ENCODE assay signal across 1 cellular context in the genomic region with DNA sequence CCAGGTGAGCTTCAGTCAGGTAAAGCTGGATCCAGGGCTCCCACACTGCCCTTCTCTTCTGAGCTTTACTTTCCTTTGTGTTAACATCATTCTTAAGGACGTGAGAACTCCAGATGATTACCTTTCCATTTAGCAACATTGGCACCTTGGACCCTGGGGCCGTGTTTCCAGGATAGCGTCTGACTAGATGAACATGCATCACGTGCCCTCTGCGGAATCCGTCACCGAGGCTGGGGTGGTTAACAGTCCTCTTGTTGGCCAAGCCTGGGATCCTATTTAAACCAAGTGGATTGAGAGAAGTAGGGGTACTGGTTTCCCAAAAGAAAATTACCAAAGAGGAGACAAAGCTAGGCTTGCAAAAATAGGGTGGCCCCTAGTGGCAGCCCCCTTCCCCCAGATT.
TF ChIP-seq lines count a peak whose summit lies in the region.

No MANE protein-coding gene starts in this region.

TF ChIP-seq in GM23338, 12 proteins besides CTCF, POLR2A, EP300 and RAD21 (continued from another document):
- TF ChIP-seq, protein P1, sequence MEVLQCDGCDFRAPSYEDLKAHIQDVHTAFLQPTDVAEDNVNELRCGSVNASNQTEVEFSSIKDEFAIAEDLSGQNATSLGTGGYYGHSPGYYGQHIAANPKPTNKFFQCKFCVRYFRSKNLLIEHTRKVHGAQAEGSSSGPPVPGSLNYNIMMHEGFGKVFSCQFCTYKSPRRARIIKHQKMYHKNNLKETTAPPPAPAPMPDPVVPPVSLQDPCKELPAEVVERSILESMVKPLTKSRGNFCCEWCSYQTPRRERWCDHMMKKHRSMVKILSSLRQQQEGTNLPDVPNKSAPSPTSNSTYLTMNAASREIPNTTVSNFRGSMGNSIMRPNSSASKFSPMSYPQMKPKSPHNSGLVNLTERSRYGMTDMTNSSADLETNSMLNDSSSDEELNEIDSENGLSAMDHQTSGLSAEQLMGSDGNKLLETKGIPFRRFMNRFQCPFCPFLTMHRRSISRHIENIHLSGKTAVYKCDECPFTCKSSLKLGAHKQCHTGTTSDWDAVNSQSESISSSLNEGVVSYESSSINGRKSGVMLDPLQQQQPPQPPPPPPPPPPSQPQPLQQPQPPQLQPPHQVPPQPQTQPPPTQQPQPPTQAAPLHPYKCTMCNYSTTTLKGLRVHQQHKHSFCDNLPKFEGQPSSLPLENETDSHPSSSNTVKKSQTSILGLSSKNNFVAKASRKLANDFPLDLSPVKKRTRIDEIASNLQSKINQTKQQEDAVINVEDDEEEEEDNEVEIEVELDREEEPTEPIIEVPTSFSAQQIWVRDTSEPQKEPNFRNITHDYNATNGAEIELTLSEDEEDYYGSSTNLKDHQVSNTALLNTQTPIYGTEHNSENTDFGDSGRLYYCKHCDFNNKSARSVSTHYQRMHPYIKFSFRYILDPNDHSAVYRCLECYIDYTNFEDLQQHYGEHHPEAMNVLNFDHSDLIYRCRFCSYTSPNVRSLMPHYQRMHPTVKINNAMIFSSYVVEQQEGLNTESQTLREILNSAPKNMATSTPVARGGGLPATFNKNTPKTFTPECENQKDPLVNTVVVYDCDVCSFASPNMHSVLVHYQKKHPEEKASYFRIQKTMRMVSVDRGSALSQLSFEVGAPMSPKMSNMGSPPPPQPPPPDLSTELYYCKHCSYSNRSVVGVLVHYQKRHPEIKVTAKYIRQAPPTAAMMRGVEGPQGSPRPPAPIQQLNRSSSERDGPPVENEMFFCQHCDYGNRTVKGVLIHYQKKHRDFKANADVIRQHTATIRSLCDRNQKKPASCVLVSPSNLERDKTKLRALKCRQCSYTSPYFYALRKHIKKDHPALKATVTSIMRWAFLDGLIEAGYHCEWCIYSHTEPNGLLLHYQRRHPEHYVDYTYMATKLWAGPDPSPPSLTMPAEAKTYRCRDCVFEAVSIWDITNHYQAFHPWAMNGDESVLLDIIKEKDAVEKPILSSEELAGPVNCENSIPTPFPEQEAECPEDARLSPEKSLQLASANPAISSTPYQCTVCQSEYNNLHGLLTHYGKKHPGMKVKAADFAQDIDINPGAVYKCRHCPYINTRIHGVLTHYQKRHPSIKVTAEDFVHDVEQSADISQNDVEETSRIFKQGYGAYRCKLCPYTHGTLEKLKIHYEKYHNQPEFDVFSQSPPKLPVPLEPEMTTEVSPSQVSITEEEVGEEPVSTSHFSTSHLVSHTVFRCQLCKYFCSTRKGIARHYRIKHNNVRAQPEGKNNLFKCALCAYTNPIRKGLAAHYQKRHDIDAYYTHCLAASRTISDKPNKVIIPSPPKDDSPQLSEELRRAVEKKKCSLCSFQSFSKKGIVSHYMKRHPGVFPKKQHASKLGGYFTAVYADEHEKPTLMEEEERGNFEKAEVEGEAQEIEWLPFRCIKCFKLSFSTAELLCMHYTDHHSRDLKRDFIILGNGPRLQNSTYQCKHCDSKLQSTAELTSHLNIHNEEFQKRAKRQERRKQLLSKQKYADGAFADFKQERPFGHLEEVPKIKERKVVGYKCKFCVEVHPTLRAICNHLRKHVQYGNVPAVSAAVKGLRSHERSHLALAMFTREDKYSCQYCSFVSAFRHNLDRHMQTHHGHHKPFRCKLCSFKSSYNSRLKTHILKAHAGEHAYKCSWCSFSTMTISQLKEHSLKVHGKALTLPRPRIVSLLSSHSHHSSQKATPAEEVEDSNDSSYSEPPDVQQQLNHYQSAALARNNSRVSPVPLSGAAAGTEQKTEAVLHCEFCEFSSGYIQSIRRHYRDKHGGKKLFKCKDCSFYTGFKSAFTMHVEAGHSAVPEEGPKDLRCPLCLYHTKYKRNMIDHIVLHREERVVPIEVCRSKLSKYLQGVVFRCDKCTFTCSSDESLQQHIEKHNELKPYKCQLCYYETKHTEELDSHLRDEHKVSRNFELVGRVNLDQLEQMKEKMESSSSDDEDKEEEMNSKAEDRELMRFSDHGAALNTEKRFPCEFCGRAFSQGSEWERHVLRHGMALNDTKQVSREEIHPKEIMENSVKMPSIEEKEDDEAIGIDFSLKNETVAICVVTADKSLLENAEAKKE (CRISPR knock-in tag; IDR thresholded peaks at IDR 0.05), result no peak
- TF ChIP-seq NANOG (IDR thresholded peaks at IDR 0.05; ENCODE audit: borderline replicate concordance) (no peak), ZNF331 (CRISPR knock-in tag; IDR thresholded peaks at IDR 0.05; ENCODE audit: low read depth) (no peak)
- TF ChIP-seq, protein P2, sequence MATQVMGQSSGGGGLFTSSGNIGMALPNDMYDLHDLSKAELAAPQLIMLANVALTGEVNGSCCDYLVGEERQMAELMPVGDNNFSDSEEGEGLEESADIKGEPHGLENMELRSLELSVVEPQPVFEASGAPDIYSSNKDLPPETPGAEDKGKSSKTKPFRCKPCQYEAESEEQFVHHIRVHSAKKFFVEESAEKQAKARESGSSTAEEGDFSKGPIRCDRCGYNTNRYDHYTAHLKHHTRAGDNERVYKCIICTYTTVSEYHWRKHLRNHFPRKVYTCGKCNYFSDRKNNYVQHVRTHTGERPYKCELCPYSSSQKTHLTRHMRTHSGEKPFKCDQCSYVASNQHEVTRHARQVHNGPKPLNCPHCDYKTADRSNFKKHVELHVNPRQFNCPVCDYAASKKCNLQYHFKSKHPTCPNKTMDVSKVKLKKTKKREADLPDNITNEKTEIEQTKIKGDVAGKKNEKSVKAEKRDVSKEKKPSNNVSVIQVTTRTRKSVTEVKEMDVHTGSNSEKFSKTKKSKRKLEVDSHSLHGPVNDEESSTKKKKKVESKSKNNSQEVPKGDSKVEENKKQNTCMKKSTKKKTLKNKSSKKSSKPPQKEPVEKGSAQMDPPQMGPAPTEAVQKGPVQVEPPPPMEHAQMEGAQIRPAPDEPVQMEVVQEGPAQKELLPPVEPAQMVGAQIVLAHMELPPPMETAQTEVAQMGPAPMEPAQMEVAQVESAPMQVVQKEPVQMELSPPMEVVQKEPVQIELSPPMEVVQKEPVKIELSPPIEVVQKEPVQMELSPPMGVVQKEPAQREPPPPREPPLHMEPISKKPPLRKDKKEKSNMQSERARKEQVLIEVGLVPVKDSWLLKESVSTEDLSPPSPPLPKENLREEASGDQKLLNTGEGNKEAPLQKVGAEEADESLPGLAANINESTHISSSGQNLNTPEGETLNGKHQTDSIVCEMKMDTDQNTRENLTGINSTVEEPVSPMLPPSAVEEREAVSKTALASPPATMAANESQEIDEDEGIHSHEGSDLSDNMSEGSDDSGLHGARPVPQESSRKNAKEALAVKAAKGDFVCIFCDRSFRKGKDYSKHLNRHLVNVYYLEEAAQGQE (IDR thresholded peaks at IDR 0.05; ENCODE audit: unreplicated experiment), result no peak
